ENCODE assay signal across 8 cellular contexts in the genomic region with DNA sequence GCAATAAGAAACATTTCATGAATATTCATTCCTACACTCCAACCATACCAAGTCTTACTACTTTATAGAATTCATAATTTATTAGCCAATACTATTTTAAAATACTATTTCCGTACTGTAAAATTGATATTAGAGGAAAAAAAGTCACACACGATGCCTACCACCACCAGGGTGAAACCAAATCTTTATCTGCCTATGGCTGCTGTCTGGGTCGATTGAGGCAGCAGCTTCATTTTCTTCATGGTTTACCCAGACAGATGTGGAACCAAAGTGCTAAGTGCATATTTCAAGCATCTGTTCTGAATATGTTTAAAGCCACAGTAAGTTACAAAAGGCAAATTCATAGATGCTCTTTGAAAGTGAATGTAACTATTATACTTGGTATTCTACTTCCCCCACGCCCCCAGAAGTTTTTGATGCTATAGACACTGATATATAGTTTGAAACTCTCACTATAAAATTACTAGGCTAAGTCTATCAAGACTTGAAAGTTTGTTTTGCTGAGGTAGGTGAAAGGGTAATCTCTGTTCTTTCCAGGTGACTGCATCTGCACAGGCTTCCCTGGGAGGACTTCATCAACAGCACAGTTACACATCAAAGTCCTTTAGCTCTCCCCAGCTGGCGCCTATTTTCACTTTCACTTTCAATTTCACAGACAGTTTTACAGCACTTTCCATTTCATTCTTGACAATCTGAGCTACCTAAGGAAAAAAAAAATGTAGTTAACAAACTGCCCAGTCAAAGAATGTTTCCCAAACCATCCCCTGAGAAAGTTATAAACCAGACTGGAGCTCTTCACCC.
A peak's percentile ranks its signal among the peaks of the same experiment; 100 is the strongest.
DNase-seq lines count a peak whose midpoint lies in the region; ATAC-seq and TF ChIP-seq lines count a peak whose summit lies in the region.

No MANE protein-coding gene starts in this region.

- TF ChIP-seq CTCF in GM20000 (IDR thresholded peaks at IDR 0.05; ENCODE audit: extremely low read depth, missing control alignments): no peak

- intact Hi-C loops in sciatic nerve (cut with DNase I): no loop called here

- peak; percentile 67 for ATAC-seq in sciatic nerve

- DNase-seq in DMS53 treated with DMSO at 0.1 percent for 48 hours (lab: John Stamatoyannopoulos, UW; ENCODE audit: unreplicated experiment) (peak; percentile 49), GM20000 (ENCODE audit: low spot score) (peak; percentile 66), HPDE6-E6E7 (ENCODE audit: extremely low spot score) (peak; percentile 27), fibroblast of gingiva (ENCODE audit: low read depth) (peak; percentile 38), sciatic nerve (ENCODE audit: low spot score) (no peak), cerebellum (ENCODE audit: low spot score) (no peak), NCI-H446 (lab: John Stamatoyannopoulos, UW) (no peak)
- DNase-seq in activated CD4-positive, alpha-beta T cell treated with anti-CD3 and anti-CD28 coated beads, Interleukin-2, amount 50 U/mL, for 48 hours: peak; percentile 7 to 29

Comparison
In these comparisons a context has a peak if more than half of its experiments do, and no peak if none do; other contexts are left out.
1. DNase-seq: peak in DMS53 treated with DMSO at 0.1 percent for 48 hours (single experiment), GM20000 (single experiment), HPDE6-E6E7 (single experiment), activated CD4-positive, alpha-beta T cell treated with anti-CD3 and anti-CD28 coated beads, Interleukin-2, amount 50 U/mL, for 48 hours (2 of 2) and fibroblast of gingiva (single experiment); none in sciatic nerve (single experiment), cerebellum (single experiment) and NCI-H446 (0 of 2).